Comparison of ENCODE assay signal across 28 cellular contexts in genomic region chr2:156219491-156220100, GRCh38.
"Had no signal": no experiment of that assay in that cellular context is flagged by ENCODE, and none has a peak within 500 bp of the region (broad histone marks: within the 10 kb centered on the region; RNA-seq: fewer than 3 reads in every experiment).

No MANE protein-coding gene starts in this region.

- H3K4me2 ChIP-seq: neural progenitor cell, smooth muscle cell had no signal

- FAIRE-seq: kidney had no signal

- H3K79me2 ChIP-seq: parathyroid adenoma had no signal

- H3K4me1 ChIP-seq: left lung, lower lobe of right lung, neural progenitor cell, parathyroid adenoma, right atrium auricular region, right lobe of liver, tibial nerve, upper lobe of left lung, vagina had no signal

- H3K9ac ChIP-seq: neural progenitor cell, parathyroid adenoma had no signal

- DNase-seq: hippocampal formation; kidney; left colon; left lung; lower lobe of right lung; mammary epithelial cell; mesendoderm; naive B cell; natural killer cell; nephron progenitor cell; occipital lobe; right lobe of liver; stimulated activated CD4-positive, alpha-beta T cell treated with anti-CD3 and anti-CD28 coated beads, Interleukin-1b, Interleukin-23, amount 100 ng/mL, for 48 hours; stimulated activated CD4-positive, alpha-beta T cell treated with anti-CD3 and anti-CD28 coated beads, Interleukin-2, amount 100 ng/mL, for 48 hours; stimulated activated CD4-positive, alpha-beta T cell treated with anti-CD3 and anti-CD28 coated beads, Interleukin-4, amount 100 ng/mL, for 4 hours; stimulated activated CD8-positive, alpha-beta memory T cell treated with anti-CD3 and anti-CD28 coated beads, Interleukin-4, amount 100 ng/mL, for 48 hours; stimulated activated naive CD4-positive, alpha-beta T cell treated with Interleukin-2 at 50 U/mL for 16 hours; stimulated activated naive CD8-positive, alpha-beta T cell treated with anti-CD3 and anti-CD28 coated beads, Interleukin-15, amount 100 ng/mL, for 72 hours; substantia nigra; upper lobe of left lung had no signal

- H3K4me3 ChIP-seq: left lung, lower lobe of right lung, neural progenitor cell, right atrium auricular region, right lobe of liver, smooth muscle cell, tibial nerve, upper lobe of left lung, vagina had no signal

- H3K27me3 ChIP-seq: left lung, neural progenitor cell, neutrophil, right atrium auricular region, right lobe of liver, tibial nerve, upper lobe of left lung, vagina had no signal

- ATAC-seq: left colon; left lung; lower lobe of right lung; natural killer cell; right lobe of liver; stimulated activated memory B cell treated with anti-CD40 and anti-IgM and Interleukin-4, amounts not matched to agents 10 μg/mL and 1 μg/mL and 100 μg/mL, for 72 hours; stimulated activated naive CD8-positive, alpha-beta T cell treated with anti-CD3 and anti-CD28 coated beads, Interleukin-15, amount 100 ng/mL, for 72 hours had no signal

- H3K27ac ChIP-seq: left lung, lower lobe of right lung, neural progenitor cell, neutrophil, parathyroid adenoma, right atrium auricular region, right lobe of liver, tibial nerve, upper lobe of left lung, vagina had no signal

- H3K9me3 ChIP-seq: neutrophil, right lobe of liver had no signal

- H3K36me3 ChIP-seq: left lung, lower lobe of right lung, neural progenitor cell, neutrophil, right atrium auricular region, right lobe of liver, tibial nerve, upper lobe of left lung, vagina had no signal

- H2AFZ ChIP-seq: neural progenitor cell, parathyroid adenoma had no signal
